ENCODE assay signal across 31 cellular contexts in the genomic region with DNA sequence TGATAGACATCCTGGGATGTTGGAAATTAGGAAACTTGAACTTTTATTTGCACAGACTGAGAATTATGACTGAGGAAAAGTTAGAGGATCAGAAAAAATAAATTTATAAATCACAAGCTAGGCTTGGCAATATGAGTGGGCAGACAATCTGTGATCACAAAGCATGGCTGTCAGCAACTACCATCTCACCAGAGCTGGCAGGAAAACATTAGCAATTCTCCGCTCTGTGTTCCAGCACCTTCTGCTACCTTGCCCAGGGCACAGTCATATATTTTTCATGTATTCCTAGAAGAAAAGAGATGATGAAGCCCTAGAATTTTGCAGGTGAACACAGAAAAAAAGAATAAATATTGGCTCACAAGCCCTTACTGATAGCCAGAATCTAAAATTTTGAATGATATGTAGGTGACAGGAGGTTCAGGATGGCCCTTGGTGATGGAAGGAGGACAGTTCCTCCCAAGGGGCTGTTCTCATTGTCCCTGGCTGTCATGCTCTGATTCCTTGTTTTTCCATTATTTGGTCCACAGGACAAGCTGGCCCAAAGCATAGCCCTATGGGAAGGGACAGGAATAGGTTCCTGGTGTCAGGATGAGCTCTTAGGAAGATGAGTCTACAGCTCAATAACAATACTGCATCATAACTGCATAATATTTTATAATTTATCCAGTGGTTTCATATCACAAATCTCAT. TPM values are rescaled to one million over a fixed set of nuclear protein-coding genes. Genes with fewer than 3 reads are reported as not detected.
"Had no signal": no experiment of that assay in that cellular context is flagged by ENCODE, and none has a peak within 500 bp of the region (broad histone marks: within the 10 kb centered on the region; RNA-seq: fewer than 3 reads in every experiment).

No MANE protein-coding gene starts in this region.

- H3K4me1 ChIP-seq: colonic mucosa, esophagus squamous epithelium, gastrocnemius medialis, heart left ventricle, lower lobe of right lung had no signal

- H3K9me3 ChIP-seq: colonic mucosa, esophagus squamous epithelium, gastrocnemius medialis, heart left ventricle, lower lobe of right lung, mucosa of descending colon had no signal

- H3K4me3 ChIP-seq: colonic mucosa, esophagus squamous epithelium, gastrocnemius medialis, heart left ventricle, hepatocyte, lower lobe of right lung, mucosa of descending colon had no signal

- H3K27ac ChIP-seq: colonic mucosa, epithelial cell of prostate, esophagus squamous epithelium, gastrocnemius medialis, heart left ventricle, hepatocyte, lower lobe of right lung had no signal

- DNase-seq: colonic mucosa; cortex of kidney; effector CD8-positive, alpha-beta T cell; effector memory CD8-positive, alpha-beta T cell; endodermal cell; erythroblast; esophagus squamous epithelium; foreskin fibroblast; foreskin melanocyte; gastrocnemius medialis; heart left ventricle; hypothalamus; immature natural killer cell; islet precursor cell; kidney; kidney glomerular epithelial cell; left colon; left ventricle myocardium superior; lower lobe of right lung; mesenchymal stem cell; mucosa of descending colon; naive B cell had no signal

- H3K36me3 ChIP-seq: colonic mucosa, esophagus squamous epithelium, gastrocnemius medialis, heart left ventricle, lower lobe of right lung had no signal

- ATAC-seq: effector memory CD8-positive, alpha-beta T cell; esophagus mucosa; gastrocnemius medialis; heart left ventricle; left colon; left lobe of liver; left ventricle myocardium superior; lower lobe of right lung; mucosa of descending colon had no signal

- H3K27me3 ChIP-seq: colonic mucosa, esophagus squamous epithelium, gastrocnemius medialis, hepatocyte had no signal

RNA-seq across cellular contexts. Expression of a gene that starts 21.6 kb away (rescaled TPM):
- total RNA-seq: colonic mucosa, dermis microvascular lymphatic vessel endothelial cell, endodermal cell, esophagus mucosa, esophagus squamous epithelium, hepatocyte, kidney, left colon, left lobe of liver, left ventricle myocardium superior, lower leg skin, lower lobe of right lung, lung microvascular endothelial cell, mesenteric fat pad, mucosa of descending colon, myocyte had no signal
